ENCODE assay signal across 23 cellular contexts in the genomic region with DNA sequence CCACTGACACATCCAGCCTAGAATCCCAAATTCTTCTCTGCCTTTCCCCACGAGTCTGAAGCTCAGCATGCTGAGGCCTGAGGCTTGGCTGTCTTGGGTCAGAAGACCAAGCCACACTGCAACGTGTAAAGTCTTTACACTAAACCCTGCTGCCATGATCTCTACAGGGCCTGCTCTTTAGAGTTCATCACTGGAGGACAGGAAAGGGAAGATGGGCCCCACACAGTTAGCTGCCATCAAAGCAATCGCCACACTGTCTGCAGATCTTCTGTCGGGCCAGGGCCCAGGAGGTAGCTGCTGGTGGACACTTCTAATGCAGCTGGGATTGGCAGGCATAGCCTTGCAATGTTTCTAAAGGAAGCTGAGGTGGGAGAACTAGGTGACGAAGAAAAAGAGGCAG. TPM values are rescaled to one million over a fixed set of nuclear protein-coding genes. Genes with fewer than 3 reads are reported as not detected.
"Had no signal": no experiment of that assay in that cellular context is flagged by ENCODE, and none has a peak within 500 bp of the region (broad histone marks: within the 10 kb centered on the region; RNA-seq: fewer than 3 reads in every experiment).

No MANE protein-coding gene starts in this region.

- H3K9ac ChIP-seq: KMS-11 had no signal

- H3K9me3 Mint-ChIP-seq: IgD-negative memory B cell had no signal

- H3K4me1 Mint-ChIP-seq: IgD-negative memory B cell had no signal

- H3K27ac Mint-ChIP-seq: IgD-negative memory B cell had no signal

- H3K4me1 ChIP-seq: SJSA1 had no signal

- ATAC-seq: K562 had no signal

- H3K36me3 Mint-ChIP-seq: IgD-negative memory B cell had no signal

- H3K4me2 ChIP-seq: KMS-11 had no signal

- H3K4me3 ChIP-seq: K562, SJSA1, SK-N-MC had no signal

- H3K27me3 ChIP-seq: SJSA1 had no signal

- H3K9me3 ChIP-seq: SJSA1 had no signal

- DNase-seq: Kasumi-1, MM.1S, NCI-H1092 treated with DMSO at 0.1 percent for 48 hours, NCI-H1436, NCI-H187, NCI-H2029, NCI-H2081 treated with DMSO at 0.1 percent for 48 hours, NCI-H2171, NCI-H226, NCI-H446, NCI-H510A, NCI-H524 treated with DMSO at 0.1 percent for 48 hours, NCI-H69, NCI-H774, Right ventricle myocardium superior, RPMI8226, SIG-M5 had no signal

- H3K36me3 ChIP-seq: SJSA1 had no signal

- H3K4me3 Mint-ChIP-seq: IgD-negative memory B cell had no signal

- H3K27ac ChIP-seq: KMS-11, SJSA1, SK-N-MC had no signal

RNA-seq across cellular contexts. Expression of a gene that starts 8.4 kb away (rescaled TPM):
- total RNA-seq: HT-29, K562, Right ventricle myocardium superior, SJSA1 had no signal
- polyA plus RNA-seq: IgD-negative memory B cell, K562 had no signal
